Comparison of ENCODE assay signal across 1 cellular context in genomic region chr20:16574656-16575355, GRCh38.
TF ChIP-seq lines count a peak whose summit lies in the region.

No MANE protein-coding gene starts in this region.

TF ChIP-seq in HepG2, 621 proteins besides CTCF, POLR2A, EP300 and RAD21 (continued from another document and continues in another):
- TF ChIP-seq PBX3 (CRISPR knock-in tag; IDR thresholded peaks at IDR 0.05; ENCODE audit: borderline replicate concordance) (no peak), TOPORS (CRISPR knock-in tag; IDR thresholded peaks at IDR 0.05) (no peak; the same call in 1 of the 2 replicates), ZNF552 (CRISPR knock-in tag; IDR thresholded peaks at IDR 0.05; ENCODE audit: borderline replicate concordance) (no peak; the same call in 1 of the 2 replicates), GPBP1L1 (CRISPR knock-in tag; IDR thresholded peaks at IDR 0.05) (no peak), IRF9 (CRISPR knock-in tag; IDR thresholded peaks at IDR 0.05; ENCODE audit: borderline replicate concordance) (peak; percentile 89; the same call in 1 of the 2 replicates), GATAD2A (CRISPR knock-in tag; IDR thresholded peaks at IDR 0.05) (peak; percentile 59; the same call in 1 of the 2 replicates), ZNF569 (CRISPR knock-in tag; IDR thresholded peaks at IDR 0.05; ENCODE audit: borderline replicate concordance) (no peak), ERF (CRISPR knock-in tag; IDR thresholded peaks at IDR 0.05) (peak; percentile 86), NFYC (CRISPR knock-in tag; IDR thresholded peaks at IDR 0.05) (0 out of 2 replicates have a peak, but pooled peaks have one; percentile 11), ZNF350 (CRISPR knock-in tag; IDR thresholded peaks at IDR 0.05; ENCODE audit: borderline replicate concordance, low read depth) (peak; percentile 81; the same call in 1 of the 2 replicates), MED1 (CRISPR knock-in tag; IDR thresholded peaks at IDR 0.05) (peak; percentile 82), HNRNPUL1 (IDR thresholded peaks at IDR 0.05; ENCODE audit: low read depth, low read length) (no peak), KDM6A (CRISPR knock-in tag; IDR thresholded peaks at IDR 0.05; ENCODE audit: low read depth) (no peak), HMGXB4 (CRISPR knock-in tag; IDR thresholded peaks at IDR 0.05; ENCODE audit: borderline replicate concordance in 1 of 2, low read depth in 1 of 2) (peak; percentile 70 to 74; a peak in 2 of 4 replicates), CEBPZ (IDR thresholded peaks at IDR 0.05; ENCODE audit: low read length) (no peak), ZNF274 (CRISPR knock-in tag; IDR thresholded peaks at IDR 0.05) (no peak; the same call in 1 of the 2 replicates), PRDM10 (CRISPR knock-in tag; IDR thresholded peaks at IDR 0.05; ENCODE audit: low read depth) (0 out of 2 replicates have a peak, but pooled peaks have one; percentile 59), CHCHD3 (CRISPR knock-in tag; IDR thresholded peaks at IDR 0.05) (no peak), ZNF280B (CRISPR knock-in tag; IDR thresholded peaks at IDR 0.05; ENCODE audit: borderline replicate concordance) (0 out of 2 replicates have a peak, but pooled peaks have one; percentile 40), ZNF441 (CRISPR knock-in tag; IDR thresholded peaks at IDR 0.05; ENCODE audit: borderline replicate concordance) (no peak; the same call in 1 of the 2 replicates), ZNF879 (CRISPR knock-in tag; IDR thresholded peaks at IDR 0.05) (no peak), ZNF431 (CRISPR knock-in tag; IDR thresholded peaks at IDR 0.05; ENCODE audit: borderline replicate concordance, low read depth) (no peak), HOXA5 (CRISPR knock-in tag; IDR thresholded peaks at IDR 0.05) (peak; percentile 97), ZNF225 (CRISPR knock-in tag; IDR thresholded peaks at IDR 0.05) (no peak; the same call in 1 of the 2 replicates), SNRNP70 (IDR thresholded peaks at IDR 0.05; ENCODE audit: low read depth, low read length) (no peak), KAT2B (IDR thresholded peaks at IDR 0.05; ENCODE audit: borderline replicate concordance, low read depth, low read length) (no peak), ZNF768 (CRISPR knock-in tag; IDR thresholded peaks at IDR 0.05) (peak; percentile 78), NR2C2 (CRISPR knock-in tag; IDR thresholded peaks at IDR 0.05; ENCODE audit: borderline replicate concordance) (0 out of 2 replicates have a peak, but pooled peaks have one; percentile 46), ZNF800 (CRISPR knock-in tag; IDR thresholded peaks at IDR 0.05) (peak; percentile 78), ONECUT2 (CRISPR knock-in tag; IDR thresholded peaks at IDR 0.05) (0 out of 2 replicates have a peak, but pooled peaks have one; percentile 36), AKAP8 (CRISPR knock-in tag; IDR thresholded peaks at IDR 0.05) (no peak), ZNF556 (CRISPR knock-in tag; IDR thresholded peaks at IDR 0.05; ENCODE audit: borderline replicate concordance) (peak; percentile 88), TRAFD1 (CRISPR knock-in tag; IDR thresholded peaks at IDR 0.05; ENCODE audit: borderline replicate concordance) (no peak), IKZF5 (CRISPR knock-in tag; IDR thresholded peaks at IDR 0.05) (peak; percentile 82), KDM2A (CRISPR knock-in tag; IDR thresholded peaks at IDR 0.05; ENCODE audit: borderline replicate concordance, low read depth) (peak; percentile 93), ZNF572 (CRISPR knock-in tag; IDR thresholded peaks at IDR 0.05) (0 out of 2 replicates have a peak, but pooled peaks have one; percentile 0)
